ENCODE assay signal across 13 cellular contexts in genomic region chr2:18047896-18048657, GRCh38.
DNase-seq lines count a peak whose midpoint lies in the region; ATAC-seq and TF ChIP-seq lines count a peak whose summit lies in the region.
"Had no signal": no experiment of that assay in that cellular context is flagged by ENCODE, and none has a peak within 500 bp of the region (broad histone marks: within the 10 kb centered on the region; RNA-seq: fewer than 3 reads in every experiment).

No MANE protein-coding gene starts in this region.

- ATAC-seq in gastrocnemius medialis = peak; percentile 88 to 90
- no peak for ATAC-seq in GM21576 (IDR thresholded peaks at IDR 0.05; ENCODE audit: unreplicated experiment)
- ATAC-seq in GM21786 (IDR thresholded peaks at IDR 0.05; ENCODE audit: unreplicated experiment) = no peak

- TF ChIP-seq POLR2A in gastrocnemius medialis (IDR thresholded peaks at IDR 0.05) = no peak

- H3K27ac ChIP-seq in RWPE1 = peak overlapping the region; percentile 74
- H3K27ac ChIP-seq in gastrocnemius medialis = peak overlapping the region; percentile 46 to 77 (median 62)
- H3K27ac ChIP-seq: HL-60 had no signal

- no peak overlapping the region for H3K4me3 ChIP-seq in HAP-1
- no peak overlapping the region for H3K4me3 ChIP-seq in gastrocnemius medialis

- CTCF ChIA-PET in RWPE1 (lab: Yijun Ruan, JAX) = no interaction called here

- DNase-seq in HAP-1 (ENCODE audit: low spot score in 2 of 2) (peak; percentile 4 to 58), RWPE1 (ENCODE audit: low spot score) (peak; percentile 89), fibroblast of the conjunctiva (ENCODE audit: low read depth) (peak; percentile 53), gastrocnemius medialis (peak; percentile 42 to 72), cerebellar nuclear complex (lab: John Stamatoyannopoulos, UW) (no peak)
- DNase-seq in activated CD4-positive, alpha-beta T cell treated with anti-CD3 and anti-CD28 coated beads for 48 hours = no peak
- DNase-seq: activated naive CD4-positive, alpha-beta T cell treated with anti-CD3 and anti-CD28 coated beads, Interleukin-2, amount 10 ng/mL, durations not matched to agents 7 days and 5 days; GDM1; kidney; NCI-H187 treated with DMSO at 0.1 percent for 48 hours had no signal

- H3K27me3 ChIP-seq in HAP-1 (ENCODE audit: low read depth) = no peaks in the 10 kb centered on the region
- no peaks in the 10 kb centered on the region for H3K27me3 ChIP-seq in gastrocnemius medialis

- H3K36me3 ChIP-seq in HAP-1 (replicated peaks) (no peaks in the 10 kb centered on the region), gastrocnemius medialis (no peaks in the 10 kb centered on the region)

- POLR2A ChIA-PET in RWPE1 (lab: Yijun Ruan, JAX; ENCODE audit: low non-redundant PET) = no interaction called here

- no peak for TF ChIP-seq CTCF in RWPE1 (conservative IDR thresholded peaks at IDR 0.05; ENCODE audit: low read depth)
- no peak for TF ChIP-seq CTCF in gastrocnemius medialis (IDR thresholded peaks at IDR 0.05 in 4 of 5, conservative IDR thresholded peaks at IDR 0.05 in 1 of 5)

- H3K9me3 ChIP-seq in HAP-1 (no peaks in the 10 kb centered on the region; the same call in 1 of the 2 replicates), gastrocnemius medialis (no peaks in the 10 kb centered on the region)

- intact Hi-C loops in gastrocnemius medialis (cut with DNase I; ENCODE audit: low total_unique reads) = loop anchor here (2.0 to 5.0 kb wide), 3 partner anchors 69 to 169 kb away; partner anchors contain the start of gene KCNS3

- peaks cover 4% of the 10 kb centered on the region; the same call in 1 of the 2 replicates for H3K4me1 ChIP-seq in HAP-1
- H3K4me1 ChIP-seq in gastrocnemius medialis = peaks cover 18 to 24% of the 10 kb centered on the region in 2 donors

- in situ Hi-C loops in HAP-1 (cut with MboI; ENCODE audit: low sequenced_read_pairs) = no loop called here
- in situ Hi-C loops in gastrocnemius medialis (cut with MboI; ENCODE audit: low sequenced_read_pairs in 4 of 4) = no loop called here

Comparison
In these comparisons a context has a peak if more than half of its experiments do, and no peak if none do; other contexts are left out.
1. DNase-seq: peak in HAP-1 (2 of 2), RWPE1 (single experiment), fibroblast of the conjunctiva (single experiment) and gastrocnemius medialis (2 of 2); none in cerebellar nuclear complex (0 of 2) and activated CD4-positive, alpha-beta T cell treated with anti-CD3 and anti-CD28 coated beads for 48 hours (single experiment).
2. ATAC-seq: peak in gastrocnemius medialis (2 of 2); none in GM21576 (single experiment) and GM21786 (single experiment).